ENCODE assay signal across 30 cellular contexts in genomic region chr2:134031539-134031938, GRCh38.
"Had no signal": no experiment of that assay in that cellular context is flagged by ENCODE, and none has a peak within 500 bp of the region (broad histone marks: within the 10 kb centered on the region; RNA-seq: fewer than 3 reads in every experiment).

No MANE protein-coding gene starts in this region.

- H3K4me1 ChIP-seq: adrenal gland, breast epithelium had no signal

- DNase-seq: activated B cell treated with CpG ODN at 0.5 μM for 24 hours; activated CD4-positive, alpha-beta memory T cell treated with anti-CD3 and anti-CD28 coated beads for 36 hours; activated CD4-positive, alpha-beta T cell treated with anti-CD3 and anti-CD28 coated beads for 4 hours; activated CD4-positive, alpha-beta T cell treated with anti-CD3 and anti-CD28 coated beads, Interleukin-2, amount 50 U/mL, for 1 hour; activated CD4-positive, alpha-beta T cell treated with anti-CD3 and anti-CD28 coated beads, Interleukin-2, amount 50 U/mL, for 4 hours; activated CD4-positive, CD25-positive, alpha-beta regulatory T cell treated with anti-CD3 and anti-CD28 coated beads, Interleukin-2, amount 50 U/mL, for 72 hours; activated CD8-positive, alpha-beta memory T cell treated with anti-CD3 and anti-CD28 coated beads, Interleukin-2, amount 50 U/mL, for 4 hours; activated CD8-positive, alpha-beta T cell treated with anti-CD3 and anti-CD28 coated beads for 36 hours; activated effector memory CD4-positive, alpha-beta T cell treated with anti-CD3 and anti-CD28 coated beads, Interleukin-2, amount 50 U/mL, for 16 hours; activated gamma-delta T cell treated with Interleukin-2 at 50 U/mL for 16 hours; activated naive CD4-positive, alpha-beta T cell; activated naive CD4-positive, alpha-beta T cell treated with anti-CD3 and anti-CD28 coated beads for 36 hours; activated naive CD4-positive, alpha-beta T cell treated with anti-CD3 and anti-CD28 coated beads, Interleukin-2, amount 50 U/mL, for 16 hours; activated naive CD8-positive, alpha-beta T cell treated with anti-CD3 and anti-CD28 coated beads for 36 hours; activated T-cell treated with anti-CD3 and anti-CD28 coated beads for 4 hours; activated T-cell treated with anti-CD3 and anti-CD28 coated beads, Interleukin-2, amount 50 U/mL, for 1 hour; activated T-cell treated with anti-CD3 and anti-CD28 coated beads, Interleukin-2, amount 50 U/mL, for 4 hours; activated T-cell treated with anti-CD3 and anti-CD28 coated beads, Interleukin-2, amount 50 U/mL, for 72 hours; adrenal gland; amniotic stem cell; aorta; body of pancreas; brain microvascular endothelial cell; central memory CD4-positive, alpha-beta T cell; T-helper 2 cell; T-helper 9 cell had no signal

- H3K27me3 ChIP-seq: adrenal gland, body of pancreas, brain microvascular endothelial cell had no signal

- H3K9me3 ChIP-seq: adrenal gland, body of pancreas, breast epithelium had no signal

- H3K36me3 ChIP-seq: adrenal gland, brain microvascular endothelial cell, breast epithelium had no signal

- H3K27ac ChIP-seq: adrenal gland, body of pancreas, brain microvascular endothelial cell, breast epithelium, VCaP had no signal

- H3K4me3 ChIP-seq: adrenal gland, body of pancreas, breast epithelium had no signal

- ATAC-seq: activated CD8-positive, alpha-beta T cell treated with anti-CD3 and anti-CD28 coated beads for 36 hours; activated naive CD4-positive, alpha-beta T cell treated with anti-CD3 and anti-CD28 coated beads, Interleukin-2, amount 50 U/mL, for 72 hours; activated T-cell treated with anti-CD3 and anti-CD28 coated beads, Interleukin-2, amount 50 U/mL, for 4 hours; activated T-cell treated with anti-CD3 and anti-CD28 coated beads, Interleukin-2, amount 50 U/mL, for 72 hours; activated T-helper 17 cell treated with anti-CD3 and anti-CD28 coated beads, Interleukin-2, amount 50 U/mL, for 72 hours; body of pancreas had no signal
